In genomic region chr10:77925795-77926565, GRCh38 we compare ENCODE assay signal across 1 cellular context.
TF ChIP-seq lines count a peak whose summit lies in the region.

No MANE protein-coding gene starts in this region.

TF ChIP-seq in HepG2, 621 proteins besides CTCF, POLR2A, EP300 and RAD21 (continued from another document and continues in another):
- TF ChIP-seq, protein P1, sequence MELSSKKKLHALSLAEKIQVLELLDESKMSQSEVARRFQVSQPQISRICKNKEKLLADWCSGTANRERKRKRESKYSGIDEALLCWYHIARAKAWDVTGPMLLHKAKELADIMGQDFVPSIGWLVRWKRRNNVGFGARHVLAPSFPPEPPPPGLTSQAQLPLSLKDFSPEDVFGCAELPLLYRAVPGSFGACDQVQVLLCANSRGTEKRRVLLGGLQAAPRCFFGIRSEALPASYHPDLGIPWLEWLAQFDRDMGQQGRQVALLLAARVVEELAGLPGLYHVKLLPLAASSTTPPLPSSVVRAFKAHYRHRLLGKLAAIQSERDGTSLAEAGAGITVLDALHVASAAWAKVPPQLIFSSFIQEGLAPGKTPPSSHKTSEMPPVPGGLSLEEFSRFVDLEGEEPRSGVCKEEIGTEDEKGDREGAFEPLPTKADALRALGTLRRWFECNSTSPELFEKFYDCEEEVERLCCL (CRISPR knock-in tag; IDR thresholded peaks at IDR 0.05; ENCODE audit: borderline replicate concordance): peak; percentile 64; the same call in 1 of the 2 replicates
- no peak for TF ChIP-seq RBM39 (IDR thresholded peaks at IDR 0.05; ENCODE audit: low read depth, low read length, poor library complexity, severe bottlenecking)
- no peak for TF ChIP-seq NBN (conservative IDR thresholded peaks at IDR 0.05)
- TF ChIP-seq ZBTB40 (IDR thresholded peaks at IDR 0.05): no peak
- TF ChIP-seq ZBTB40 (CRISPR knock-in tag; IDR thresholded peaks at IDR 0.05): peak; percentile 44; the same call in 1 of the 2 replicates
- no peak for TF ChIP-seq ATF3 (CRISPR knock-in tag; IDR thresholded peaks at IDR 0.05)
- TF ChIP-seq ZNF773 (CRISPR knock-in tag; IDR thresholded peaks at IDR 0.05; ENCODE audit: borderline replicate concordance): 0 out of 2 replicates have a peak, but pooled peaks have one; percentile 46
- TF ChIP-seq, protein P2, sequence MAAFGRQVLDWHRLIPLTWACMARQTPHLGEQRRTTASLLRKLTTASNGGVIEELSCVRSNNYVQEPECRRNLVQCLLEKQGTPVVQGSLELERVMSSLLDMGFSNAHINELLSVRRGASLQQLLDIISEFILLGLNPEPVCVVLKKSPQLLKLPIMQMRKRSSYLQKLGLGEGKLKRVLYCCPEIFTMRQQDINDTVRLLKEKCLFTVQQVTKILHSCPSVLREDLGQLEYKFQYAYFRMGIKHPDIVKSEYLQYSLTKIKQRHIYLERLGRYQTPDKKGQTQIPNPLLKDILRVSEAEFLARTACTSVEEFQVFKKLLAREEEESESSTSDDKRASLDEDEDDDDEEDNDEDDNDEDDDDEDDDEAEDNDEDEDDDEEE (CRISPR knock-in tag; IDR thresholded peaks at IDR 0.05): no peak
- no peak for TF ChIP-seq ADNP (CRISPR knock-in tag; IDR thresholded peaks at IDR 0.05)
- no peak for TF ChIP-seq PTBP1 (IDR thresholded peaks at IDR 0.05; ENCODE audit: low read depth, low read length, poor library complexity, severe bottlenecking)
- TF ChIP-seq, protein P3, sequence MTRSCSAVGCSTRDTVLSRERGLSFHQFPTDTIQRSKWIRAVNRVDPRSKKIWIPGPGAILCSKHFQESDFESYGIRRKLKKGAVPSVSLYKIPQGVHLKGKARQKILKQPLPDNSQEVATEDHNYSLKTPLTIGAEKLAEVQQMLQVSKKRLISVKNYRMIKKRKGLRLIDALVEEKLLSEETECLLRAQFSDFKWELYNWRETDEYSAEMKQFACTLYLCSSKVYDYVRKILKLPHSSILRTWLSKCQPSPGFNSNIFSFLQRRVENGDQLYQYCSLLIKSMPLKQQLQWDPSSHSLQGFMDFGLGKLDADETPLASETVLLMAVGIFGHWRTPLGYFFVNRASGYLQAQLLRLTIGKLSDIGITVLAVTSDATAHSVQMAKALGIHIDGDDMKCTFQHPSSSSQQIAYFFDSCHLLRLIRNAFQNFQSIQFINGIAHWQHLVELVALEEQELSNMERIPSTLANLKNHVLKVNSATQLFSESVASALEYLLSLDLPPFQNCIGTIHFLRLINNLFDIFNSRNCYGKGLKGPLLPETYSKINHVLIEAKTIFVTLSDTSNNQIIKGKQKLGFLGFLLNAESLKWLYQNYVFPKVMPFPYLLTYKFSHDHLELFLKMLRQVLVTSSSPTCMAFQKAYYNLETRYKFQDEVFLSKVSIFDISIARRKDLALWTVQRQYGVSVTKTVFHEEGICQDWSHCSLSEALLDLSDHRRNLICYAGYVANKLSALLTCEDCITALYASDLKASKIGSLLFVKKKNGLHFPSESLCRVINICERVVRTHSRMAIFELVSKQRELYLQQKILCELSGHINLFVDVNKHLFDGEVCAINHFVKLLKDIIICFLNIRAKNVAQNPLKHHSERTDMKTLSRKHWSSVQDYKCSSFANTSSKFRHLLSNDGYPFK (CRISPR knock-in tag; IDR thresholded peaks at IDR 0.05; ENCODE audit: borderline replicate concordance): no peak; the same call in 1 of the 2 replicates
- TF ChIP-seq ZHX2 (IDR thresholded peaks at IDR 0.05; ENCODE audit: low read depth): no peak
- TF ChIP-seq ZHX2 (CRISPR knock-in tag; IDR thresholded peaks at IDR 0.05; ENCODE audit: borderline replicate concordance): no peak
- peak; percentile 86; the same call in 1 of the 2 replicates for TF ChIP-seq UBTF (CRISPR knock-in tag; IDR thresholded peaks at IDR 0.05)
- 0 out of 2 replicates have a peak, but pooled peaks have one; percentile 50 for TF ChIP-seq HIVEP1 (CRISPR knock-in tag; IDR thresholded peaks at IDR 0.05)
- peak; percentile 58 for TF ChIP-seq ARID4A (CRISPR knock-in tag; IDR thresholded peaks at IDR 0.05; ENCODE audit: borderline replicate concordance)
- peak; percentile 63; the same call in 1 of the 2 replicates for TF ChIP-seq SMAD9 (CRISPR knock-in tag; IDR thresholded peaks at IDR 0.05)
- peak; percentile 71; the same call in 1 of the 2 replicates for TF ChIP-seq ZFY (CRISPR knock-in tag; IDR thresholded peaks at IDR 0.05)
- TF ChIP-seq ZNF367 (CRISPR knock-in tag; IDR thresholded peaks at IDR 0.05; ENCODE audit: borderline replicate concordance): peak; percentile 66; the same call in 1 of the 2 replicates
- TF ChIP-seq NFIC (IDR thresholded peaks at IDR 0.05; ENCODE audit: low read length): no peak
- TF ChIP-seq ZNF33A (CRISPR knock-in tag; IDR thresholded peaks at IDR 0.05; ENCODE audit: borderline replicate concordance): no peak
